In genomic region chr3:177491301-177492031, GRCh38 we compare ENCODE assay signal across 13 cellular contexts.
DNase-seq lines count a peak whose midpoint lies in the region; ATAC-seq and TF ChIP-seq lines count a peak whose summit lies in the region.
"Had no signal": no experiment of that assay in that cellular context is flagged by ENCODE, and none has a peak within 500 bp of the region (broad histone marks: within the 10 kb centered on the region; RNA-seq: fewer than 3 reads in every experiment).

No MANE protein-coding gene starts in this region.

- no peaks in the 10 kb centered on the region for H4K20me1 ChIP-seq in PC-3 (ENCODE audit: low read length)

- H3K4me2 ChIP-seq in PC-3 (ENCODE audit: low read length): peak overlapping the region; percentile 15; the same call in 1 of the 2 replicates
- H3K4me2 ChIP-seq: KMS-11 had no signal

- intact Hi-C loops in PC-3 (cut with micrococcal nuclease): no loop called here

- H3K27me3 ChIP-seq in PC-3 (ENCODE audit: low read length): no peaks in the 10 kb centered on the region
- H3K27me3 ChIP-seq: colonic mucosa had no signal

- peaks cover 2% of the 10 kb centered on the region for H3K9me3 Mint-ChIP-seq in neural crest cell

- no peak overlapping the region for H3K9ac ChIP-seq in PC-3 (ENCODE audit: low read length)
- H3K9ac ChIP-seq: KMS-11 had no signal

- no peaks in the 10 kb centered on the region for H3F3A ChIP-seq in PC-3 (ENCODE audit: low read length, unreplicated experiment)

- peak; percentile 62 for DNase-seq in COR-L47 (lab: John Stamatoyannopoulos, UW)
- DNase-seq in PC-3: peak; percentile 35
- DNase-seq in fibroblast of pulmonary artery (ENCODE audit: low read depth): peak; percentile 49
- DNase-seq in neural crest cell (ENCODE audit: low read depth, low spot score): no peak
- DNase-seq in stimulated activated CD4-positive, alpha-beta T cell treated with anti-CD3 and anti-CD28 coated beads, Interleukin-2, amount 100 ng/mL, for 48 hours: no peak
- no peak for DNase-seq in NK-92 treated with Interleukin-12 subunit alpha and Interleukin-12 subunit beta, amount 100 ng/mL, for 24 hours (lab: John Stamatoyannopoulos, UW)
- no peak for DNase-seq in stimulated activated CD4-positive, alpha-beta T cell treated with anti-CD3 and anti-CD28 coated beads, Interleukin-4, amount 100 ng/mL, for 4 hours
- DNase-seq: colonic mucosa, DMS 273 treated with DMSO at 0.1 percent for 48 hours, left colon had no signal

- peak; percentile 64 for ATAC-seq in PC-3
- ATAC-seq in HG03469 (IDR thresholded peaks at IDR 0.05; ENCODE audit: unreplicated experiment): no peak
- ATAC-seq: left colon had no signal

- H3K4me1 ChIP-seq in PC-3 (ENCODE audit: insufficient read depth, low read length): peaks cover 7% of the 10 kb centered on the region
- H3K4me1 ChIP-seq: colonic mucosa had no signal

- no TSS peak for BruUV-seq in PC-3 (replicated peaks; lab: Mats Ljungman, UMichigan)

- no peak overlapping the region for H3K27ac ChIP-seq in PC-3 (ENCODE audit: low read length)
- H3K27ac ChIP-seq: colonic mucosa, KMS-11, RWPE1 had no signal

- POLR2A ChIA-PET in PC-3 (lab: Charles Lee; ENCODE audit: unreplicated experiment): interaction anchor here (0.6 kb wide), 1 partner anchor 252 kb away, joined by 5 read pairs; no protein-coding TSS in a partner anchor

- no peak for TF ChIP-seq CTCF in PC-3 (conservative IDR thresholded peaks at IDR 0.05; ENCODE audit: low read depth, low read length)
- TF ChIP-seq CTCF in fibroblast of pulmonary artery (IDR thresholded peaks at IDR 0.05; ENCODE audit: low read length, missing control alignments): no peak
- no peak for TF ChIP-seq CTCF in neural crest cell (conservative IDR thresholded peaks at IDR 0.05)

- no peaks in the 10 kb centered on the region for H3K9me2 ChIP-seq in PC-3 (replicated peaks; ENCODE audit: low read length)

- no peaks in the 10 kb centered on the region for H3K79me2 ChIP-seq in PC-3 (ENCODE audit: low read length)

- H3K36me3 ChIP-seq in PC-3 (ENCODE audit: low read depth, low read length): no peaks in the 10 kb centered on the region
- H3K36me3 ChIP-seq: colonic mucosa had no signal

- CTCF ChIA-PET in PC-3 (lab: Charles Lee): no interaction called here

- H3K36me3 Mint-ChIP-seq in neural crest cell (ENCODE audit: low read depth): no peaks in the 10 kb centered on the region

- H3K27me3 Mint-ChIP-seq in neural crest cell (ENCODE audit: low read depth): no peaks in the 10 kb centered on the region

- H3K4me1 Mint-ChIP-seq in neural crest cell: peaks cover 61% of the 10 kb centered on the region

- peak overlapping the region; percentile 93 for H3K27ac Mint-ChIP-seq in neural crest cell (ENCODE audit: unreplicated experiment)

- no peak overlapping the region for H2AFZ ChIP-seq in PC-3 (ENCODE audit: low read length)

- H3K4me3 ChIP-seq in PC-3 (ENCODE audit: low read length) (no peak overlapping the region), fibroblast of pulmonary artery (replicated peaks; ENCODE audit: low read depth, low read length) (no peak overlapping the region)
- H3K4me3 ChIP-seq: colonic mucosa had no signal

- no peaks in the 10 kb centered on the region for H3K9me3 ChIP-seq in PC-3 (ENCODE audit: low read length)
- H3K9me3 ChIP-seq: colonic mucosa had no signal

- peak overlapping the region; percentile 79 for H3K4me3 Mint-ChIP-seq in neural crest cell

Comparison
In these comparisons a context has a peak if more than half of its experiments do, and no peak if none do; other contexts are left out.
1. DNase-seq: peak in COR-L47 (single experiment), PC-3 (single experiment) and fibroblast of pulmonary artery (single experiment); none in neural crest cell (single experiment), stimulated activated CD4-positive, alpha-beta T cell treated with anti-CD3 and anti-CD28 coated beads, Interleukin-2, amount 100 ng/mL, for 48 hours (0 of 2), NK-92 treated with Interleukin-12 subunit alpha and Interleukin-12 subunit beta, amount 100 ng/mL, for 24 hours (single experiment) and stimulated activated CD4-positive, alpha-beta T cell treated with anti-CD3 and anti-CD28 coated beads, Interleukin-4, amount 100 ng/mL, for 4 hours (0 of 2).